ENCODE assay signal across 23 cellular contexts in genomic region chr1:199786695-199787094, GRCh38.
"Had no signal": no experiment of that assay in that cellular context is flagged by ENCODE, and none has a peak within 500 bp of the region (broad histone marks: within the 10 kb centered on the region; RNA-seq: fewer than 3 reads in every experiment).

No MANE protein-coding gene starts in this region.

- H3K9me3 Mint-ChIP-seq: activated CD4-positive, alpha-beta memory T cell treated with anti-CD3 and anti-CD28 coated beads for 36 hours; activated CD4-positive, alpha-beta T cell treated with anti-CD3 and anti-CD28 coated beads, Interleukin-2, amount 10 ng/mL, durations not matched to agents 24 days and 14 days; naive thymus-derived CD8-positive, alpha-beta T cell; neural progenitor cell had no signal

- H3K36me3 Mint-ChIP-seq: activated CD4-positive, alpha-beta memory T cell treated with anti-CD3 and anti-CD28 coated beads for 36 hours; naive thymus-derived CD8-positive, alpha-beta T cell; neural progenitor cell had no signal

- FAIRE-seq: astrocyte, endothelial cell of umbilical vein, urothelium cell line had no signal

- H3K36me3 ChIP-seq: gastroesophageal sphincter, lower lobe of right lung, neural progenitor cell had no signal

- DNase-seq: activated CD4-positive, alpha-beta memory T cell treated with anti-CD3 and anti-CD28 coated beads for 36 hours; activated CD4-positive, alpha-beta T cell treated with anti-CD3 and anti-CD28 coated beads, Interleukin-2, amount 10 ng/mL, durations not matched to agents 24 days and 14 days; activated CD4-positive, CD25-positive, alpha-beta regulatory T cell treated with anti-CD3 and anti-CD28 coated beads, Interleukin-2, amount 50 U/mL, for 72 hours; activated CD8-positive, alpha-beta memory T cell treated with anti-CD3 and anti-CD28 coated beads, Interleukin-2, amount 50 U/mL, for 4 hours; activated gamma-delta T cell treated with Interleukin-2 at 50 U/mL for 16 hours; activated naive CD4-positive, alpha-beta T cell treated with anti-CD3 and anti-CD28 coated beads, Interleukin-2, amount 50 U/mL, for 16 hours; activated T-cell treated with anti-CD3 and anti-CD28 coated beads, Interleukin-2, amount 50 U/mL, for 1 hour; amniotic stem cell; central memory CD4-positive, alpha-beta T cell; hippocampal formation; lower lobe of right lung; naive thymus-derived CD8-positive, alpha-beta T cell; occipital lobe; right cardiac atrium; stimulated activated CD4-positive, alpha-beta T cell treated with anti-CD3 and anti-CD28 coated beads, Interleukin-2, amount 100 ng/mL, for 48 hours; stimulated activated naive CD8-positive, alpha-beta T cell treated with anti-CD3 and anti-CD28 coated beads, Interleukin-15, Interleukin-2, amounts not matched to agents 100 U/mL and 50 U/mL, for 24 hours; T-helper 2 cell; testis had no signal

- H3K27ac ChIP-seq: gastroesophageal sphincter, lower lobe of right lung, neural progenitor cell, testis had no signal

- H3K9me3 ChIP-seq: gastroesophageal sphincter, lower lobe of right lung, testis had no signal

- H3K4me2 ChIP-seq: neural progenitor cell had no signal

- H3K27ac Mint-ChIP-seq: activated CD4-positive, alpha-beta memory T cell treated with anti-CD3 and anti-CD28 coated beads for 36 hours; activated CD4-positive, alpha-beta T cell treated with anti-CD3 and anti-CD28 coated beads, Interleukin-2, amount 10 ng/mL, durations not matched to agents 24 days and 14 days; naive thymus-derived CD8-positive, alpha-beta T cell; neural progenitor cell had no signal

- H3K4me1 ChIP-seq: gastroesophageal sphincter, lower lobe of right lung, neural progenitor cell, testis had no signal

- H3K4me1 Mint-ChIP-seq: activated CD4-positive, alpha-beta T cell treated with anti-CD3 and anti-CD28 coated beads, Interleukin-2, amount 10 ng/mL, durations not matched to agents 24 days and 14 days; neural progenitor cell had no signal

- H3K4me3 Mint-ChIP-seq: activated CD4-positive, alpha-beta memory T cell treated with anti-CD3 and anti-CD28 coated beads for 36 hours; activated CD4-positive, alpha-beta T cell treated with anti-CD3 and anti-CD28 coated beads, Interleukin-2, amount 10 ng/mL, durations not matched to agents 24 days and 14 days; naive thymus-derived CD8-positive, alpha-beta T cell; neural progenitor cell had no signal

- ATAC-seq: gastroesophageal sphincter; lower lobe of right lung; naive thymus-derived CD8-positive, alpha-beta T cell; right cardiac atrium; stimulated activated naive CD8-positive, alpha-beta T cell treated with anti-CD3 and anti-CD28 coated beads, Interleukin-15, Interleukin-2, amounts not matched to agents 100 U/mL and 50 U/mL, for 24 hours had no signal

- H3K9ac ChIP-seq: neural progenitor cell had no signal

- H3K27me3 ChIP-seq: gastroesophageal sphincter, neural progenitor cell, testis had no signal

- H2AFZ ChIP-seq: neural progenitor cell had no signal

- H3K4me3 ChIP-seq: gastroesophageal sphincter, lower lobe of right lung, neural progenitor cell, testis had no signal
